Comparison of ENCODE assay signal across 10 cellular contexts in genomic region chr10:88254091-88254490, GRCh38.
DNase-seq lines count a peak whose midpoint lies in the region; ATAC-seq and TF ChIP-seq lines count a peak whose summit lies in the region.
"Had no signal": no experiment of that assay in that cellular context is flagged by ENCODE, and none has a peak within 500 bp of the region (broad histone marks: within the 10 kb centered on the region; RNA-seq: fewer than 3 reads in every experiment).

No MANE protein-coding gene starts in this region.

- H3K27me3 Mint-ChIP-seq in nephron progenitor cell (ENCODE audit: low read depth, poor library complexity) = peaks cover 5% of the 10 kb centered on the region
- H3K27me3 Mint-ChIP-seq: activated naive CD8-positive, alpha-beta T cell treated with anti-CD3 and anti-CD28 coated beads, Interleukin-2, amount 10 ng/mL, durations not matched to agents 7 days and 5 days; memory B cell had no signal

- H3K9me3 ChIP-seq in HCT116 (ENCODE audit: control insufficient read depth in 1 of 2, insufficient read depth in 1 of 2, low read depth in 1 of 2, low read length in 2 of 2) = no peaks in the 10 kb centered on the region
- H3K9me3 ChIP-seq in right atrium auricular region = no peaks in the 10 kb centered on the region
- H3K9me3 ChIP-seq in transverse colon = no peaks in the 10 kb centered on the region

- H3K27ac ChIP-seq in HCT116 (ENCODE audit: low read depth, low read length) = no peak overlapping the region
- peak overlapping the region; percentile 4 to 75 for H3K27ac ChIP-seq in right atrium auricular region
- H3K27ac ChIP-seq in transverse colon = no peak overlapping the region

- intact Hi-C loops in HCT116 (cut with micrococcal nuclease) (no loop called here), transverse colon (cut with DNase I; ENCODE audit: low total_unique reads) (no loop called here)

- H3K27me3 ChIP-seq in HCT116 (ENCODE audit: insufficient read depth, low read length) (no peaks in the 10 kb centered on the region), right atrium auricular region (no peaks in the 10 kb centered on the region), transverse colon (no peaks in the 10 kb centered on the region)

- peaks cover 15% of the 10 kb centered on the region for H3K4me1 Mint-ChIP-seq in nephron progenitor cell

- no peak for TF ChIP-seq POLR2A in HCT116 (IDR thresholded peaks at IDR 0.05; ENCODE audit: borderline replicate concordance, extremely low read depth, insufficient read depth, insufficient read length)
- TF ChIP-seq POLR2A in transverse colon (IDR thresholded peaks at IDR 0.05) = no peak

- CTCF ChIA-PET in HCT116 (lab: Charles Lee) = no interaction called here

- DNase-seq in AG09319 (ENCODE audit: extremely low read depth, low read depth) (peak; percentile 35), HCT116 (ENCODE audit: low read depth, low spot score) (peak; percentile 31), T1000 (lab: John Stamatoyannopoulos, UW) (peak; percentile 69), right atrium auricular region (ENCODE audit: low spot score) (no peak), transverse colon (no peak), mesenteric fat pad (ENCODE audit: low spot score) (no peak), GM19240 (ENCODE audit: insufficient read length, low spot score) (no peak), nephron progenitor cell (no peak)
- DNase-seq: activated naive CD8-positive, alpha-beta T cell treated with anti-CD3 and anti-CD28 coated beads, Interleukin-2, amount 10 ng/mL, durations not matched to agents 7 days and 5 days had no signal

- peak; percentile 92 for ATAC-seq in HCT116

- TF ChIP-seq RAD21 in HCT116 (IDR thresholded peaks at IDR 0.05; ENCODE audit: low read depth) = peak; percentile 31

- H3K79me2 ChIP-seq in HCT116 (ENCODE audit: insufficient read depth, low read length) = no peaks in the 10 kb centered on the region

- BruUV-seq in HCT116 (replicated peaks; lab: Mats Ljungman, UMichigan) = no TSS peak

- TF ChIP-seq EP300 in transverse colon (IDR thresholded peaks at IDR 0.05; ENCODE audit: low read depth) = no peak

- H4K20me1 ChIP-seq in HCT116 (ENCODE audit: insufficient read depth) = no peaks in the 10 kb centered on the region

- peaks cover 8 to 21% of the 10 kb centered on the region in 2 experiments for H3K4me1 ChIP-seq in HCT116 (ENCODE audit: control insufficient read depth in 1 of 2, insufficient read depth in 2 of 2, low read length in 2 of 2)
- H3K4me1 ChIP-seq in right atrium auricular region = peaks cover 0 to 20% of the 10 kb centered on the region in 2 donors
- H3K4me1 ChIP-seq in transverse colon = peaks cover 0 to 4% (median 0%) of the 10 kb centered on the region in 4 donors

- POLR2A ChIA-PET in HCT116 (lab: Charles Lee) = no interaction called here

- no peaks in the 10 kb centered on the region for H3K9me2 ChIP-seq in HCT116 (ENCODE audit: insufficient read depth)

- TF ChIP-seq CTCF in AG09319 (IDR thresholded peaks at IDR 0.05; ENCODE audit: low read depth, low read length) = no peak
- no peak for TF ChIP-seq CTCF in HCT116 (IDR thresholded peaks at IDR 0.05 in 2 of 3, conservative IDR thresholded peaks at IDR 0.05 in 1 of 3; ENCODE audit: borderline replicate concordance in 1 of 3, insufficient read depth in 1 of 3, low read depth in 2 of 3, low read length in 2 of 3)
- no peak for TF ChIP-seq CTCF in right atrium auricular region (IDR thresholded peaks at IDR 0.05)
- TF ChIP-seq CTCF in transverse colon (IDR thresholded peaks at IDR 0.05) = no peak
- no peak for TF ChIP-seq CTCF in nephron progenitor cell (IDR thresholded peaks at IDR 0.05)

- no peaks in the 10 kb centered on the region for H3K36me3 ChIP-seq in HCT116 (ENCODE audit: control insufficient read depth in 1 of 2, insufficient read depth in 2 of 2, low read length in 2 of 2)
- no peaks in the 10 kb centered on the region for H3K36me3 ChIP-seq in right atrium auricular region
- no peaks in the 10 kb centered on the region for H3K36me3 ChIP-seq in transverse colon

- H3K4me3 Mint-ChIP-seq in nephron progenitor cell = no peak overlapping the region
- H3K4me3 Mint-ChIP-seq: activated naive CD8-positive, alpha-beta T cell treated with anti-CD3 and anti-CD28 coated beads, Interleukin-2, amount 10 ng/mL, durations not matched to agents 7 days and 5 days; memory B cell had no signal

- RAD21 ChIA-PET in HCT116 (lab: Charles Lee; ENCODE audit: low non-redundant PET in 1 of 2, low total read pairs in 2 of 2, uncharacterized antibody in 2 of 2, unreplicated experiment in 2 of 2) = no interaction called here

- H3K4me2 ChIP-seq in HCT116 (ENCODE audit: low read length) = peak overlapping the region; percentile 66

- H3K27ac Mint-ChIP-seq in nephron progenitor cell = no peak overlapping the region
- H3K27ac Mint-ChIP-seq: activated naive CD8-positive, alpha-beta T cell treated with anti-CD3 and anti-CD28 coated beads, Interleukin-2, amount 10 ng/mL, durations not matched to agents 7 days and 5 days; memory B cell had no signal

- H2AFZ ChIP-seq in HCT116 (ENCODE audit: low read depth, low read length, poor library complexity, severe bottlenecking) = peak overlapping the region; percentile 36

- no peaks in the 10 kb centered on the region for H3K36me3 Mint-ChIP-seq in nephron progenitor cell (ENCODE audit: low read depth)
- H3K36me3 Mint-ChIP-seq: activated naive CD8-positive, alpha-beta T cell treated with anti-CD3 and anti-CD28 coated beads, Interleukin-2, amount 10 ng/mL, durations not matched to agents 7 days and 5 days; memory B cell had no signal

- H3K4me3 ChIP-seq in HCT116 (replicated peaks in 1 of 2; ENCODE audit: low read depth in 1 of 2, low read length in 2 of 2) (peak overlapping the region in 1 of 2 experiments; percentile 28; a peak in 1 of 4 replicates), right atrium auricular region (no peak overlapping the region), transverse colon (no peak overlapping the region)

- in situ Hi-C loops in transverse colon (cut with MboI; ENCODE audit: low pct_ligation_motif_present in 1 of 4, low pct_unique_long_range_greater_than_20kb in 1 of 4, low sequenced_read_pairs in 3 of 4) = no loop called here

- H3K9me3 Mint-ChIP-seq in nephron progenitor cell = no peaks in the 10 kb centered on the region
- H3K9me3 Mint-ChIP-seq: memory B cell had no signal

- no peak overlapping the region for H3K9ac ChIP-seq in HCT116 (ENCODE audit: low read length)

- WGBS in transverse colon (ENCODE audit: low coverage in 1 of 2), 2 donors = 65 to 100% methylated on average over 1 of the region's 1 CpG

TF ChIP-seq in HCT116, 20 proteins besides CTCF, POLR2A, EP300 and RAD21 (continues in another document):
- TF ChIP-seq ELF1 (IDR thresholded peaks at IDR 0.05; ENCODE audit: borderline replicate concordance, low read depth) = no peak
- TF ChIP-seq YY1 (IDR thresholded peaks at IDR 0.05; ENCODE audit: extremely low read depth, insufficient replicate concordance, low read depth, low read length) = no peak
- peak; percentile 79; the same call in 1 of the 2 replicates for TF ChIP-seq CBX3 (IDR thresholded peaks at IDR 0.05; ENCODE audit: low read depth)
- TF ChIP-seq ATF3 (IDR thresholded peaks at IDR 0.05) = 0 out of 2 replicates have a peak, but pooled peaks have one; percentile 3
- no peak for TF ChIP-seq ZBTB33 (IDR thresholded peaks at IDR 0.05; ENCODE audit: extremely low read depth, insufficient replicate concordance, low read length)
- TF ChIP-seq EGR1 (IDR thresholded peaks at IDR 0.05; ENCODE audit: low read depth) = no peak
- TF ChIP-seq EZH2 (IDR thresholded peaks at IDR 0.05) = no peak
- TF ChIP-seq REST (IDR thresholded peaks at IDR 0.05; ENCODE audit: low read depth) = no peak
- peak; percentile 90 for TF ChIP-seq FOSL1 (IDR thresholded peaks at IDR 0.05; ENCODE audit: low read depth)

Comparison
In these comparisons a context has a peak if more than half of its experiments do, and no peak if none do; other contexts are left out.
1. DNase-seq: peak in AG09319 (single experiment), HCT116 (single experiment) and T1000 (single experiment); none in right atrium auricular region (single experiment), transverse colon (single experiment), mesenteric fat pad (single experiment), GM19240 (single experiment) and nephron progenitor cell (single experiment).
2. H3K27ac ChIP-seq: peak in right atrium auricular region (2 of 2); none in HCT116 (single experiment) and transverse colon (0 of 4).